13 cellular contexts compared by ENCODE assay signal in the genomic region with DNA sequence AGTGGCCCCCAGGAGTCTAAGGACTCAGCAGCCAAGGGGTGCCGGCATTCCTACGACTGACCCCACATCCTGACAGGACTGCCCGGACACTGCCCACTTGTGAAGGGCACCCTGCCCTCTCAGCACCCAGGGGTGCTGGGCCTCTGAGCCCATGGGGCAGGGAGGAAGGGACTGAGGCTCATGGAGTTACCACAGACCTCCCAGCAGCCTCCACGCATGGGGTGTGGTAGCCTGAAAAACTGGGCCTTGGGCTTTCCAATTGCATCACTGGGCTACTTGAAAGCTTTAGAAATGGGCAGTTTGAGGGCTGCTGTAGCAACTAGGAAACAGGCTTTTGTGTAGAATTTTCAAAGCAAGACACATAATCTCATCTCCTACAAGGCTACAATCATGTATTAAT. TPM values are rescaled to one million over a fixed set of nuclear protein-coding genes. Genes with fewer than 3 reads are reported as not detected.
DNase-seq lines count a peak whose midpoint lies in the region; ATAC-seq, FAIRE-seq and TF ChIP-seq lines count a peak whose summit lies in the region.
"Had no signal": no experiment of that assay in that cellular context is flagged by ENCODE, and none has a peak within 500 bp of the region (broad histone marks: within the 10 kb centered on the region; RNA-seq: fewer than 3 reads in every experiment).

No MANE protein-coding gene starts in this region.

- H3K27ac ChIP-seq in A549 (peak overlapping the region; percentile 100), RWPE1 (peak overlapping the region; percentile 96), esophagus muscularis mucosa (replicated peaks in 1 of 4) (peak overlapping the region in 3 of 4 donors; percentile 27 to 57 (median 35)), neural progenitor cell (no peak overlapping the region)

- peaks cover 85% of the 10 kb centered on the region for H4K20me1 ChIP-seq in neural progenitor cell (ENCODE audit: low read depth)

- TF ChIP-seq EP300 in A549 (IDR thresholded peaks at IDR 0.05) (no peak), esophagus muscularis mucosa (IDR thresholded peaks at IDR 0.05) (no peak)

- peak overlapping the region; percentile 100 for H3K4me3 ChIP-seq in A549
- H3K4me3 ChIP-seq in esophagus muscularis mucosa = no peak overlapping the region
- no peak overlapping the region for H3K4me3 ChIP-seq in neural progenitor cell

- no peak overlapping the region for H2AFZ ChIP-seq in neural progenitor cell (replicated peaks)

- H3K27ac Mint-ChIP-seq in neural progenitor cell = no peak overlapping the region
- H3K27ac Mint-ChIP-seq: activated naive CD8-positive, alpha-beta T cell; stimulated activated naive CD8-positive, alpha-beta T cell treated with anti-CD3 and anti-CD28 coated beads, Interleukin-15, Interleukin-2, amounts not matched to agents 100 ng/mL and 50 ng/mL, for 24 hours had no signal

- peaks cover under 1% of the 10 kb centered on the region for H3K9me3 Mint-ChIP-seq in neural progenitor cell
- H3K9me3 Mint-ChIP-seq: stimulated activated naive CD8-positive, alpha-beta T cell treated with anti-CD3 and anti-CD28 coated beads, Interleukin-15, Interleukin-2, amounts not matched to agents 100 ng/mL and 50 ng/mL, for 24 hours had no signal

- H3K4me1 ChIP-seq in A549 (peaks cover 97% of the 10 kb centered on the region), esophagus muscularis mucosa (peaks cover 62 to 82% (median 73%) of the 10 kb centered on the region in 4 donors), neural progenitor cell (peaks cover 21% of the 10 kb centered on the region)

- H3K9me3 ChIP-seq in A549 = no peaks in the 10 kb centered on the region
- no peaks in the 10 kb centered on the region for H3K9me3 ChIP-seq in esophagus muscularis mucosa
- H3K9me3 ChIP-seq in neural progenitor cell (ENCODE audit: low read depth) = no peaks in the 10 kb centered on the region

- ATAC-seq in A549 = no peak

- intact Hi-C loops in esophagus muscularis mucosa (cut with DNase I) = no loop called here

- no peak overlapping the region for H3K9ac ChIP-seq in neural progenitor cell

- POLR2A ChIA-PET in A549 (lab: Yijun Ruan, JAX) (interaction anchor here (1.8 kb wide), 1 partner anchor 105 kb away, joined by 4 read pairs; a partner anchor contains a TSS), RWPE1 (lab: Yijun Ruan, JAX; ENCODE audit: low non-redundant PET) (no interaction called here)

- DNase-seq in A549 (ENCODE audit: low read depth in 1 of 2, low spot score in 1 of 2) = no peak
- no peak for DNase-seq in RWPE1 (ENCODE audit: low spot score)
- DNase-seq in esophagus muscularis mucosa (ENCODE audit: extremely low spot score) = no peak
- DNase-seq in neural progenitor cell (ENCODE audit: low spot score) = no peak
- no peak for DNase-seq in NCI-H446 (lab: John Stamatoyannopoulos, UW)
- DNase-seq in NCI-H2196 treated with DMSO at 0.1 percent for 48 hours (lab: John Stamatoyannopoulos, UW; ENCODE audit: unreplicated experiment) = no peak
- no peak for DNase-seq in KG1 (lab: John Stamatoyannopoulos, UW)
- no peak for DNase-seq in NCI-H1436 (lab: John Stamatoyannopoulos, UW)
- DNase-seq: NCI-H2029; nucleus accumbens; stimulated activated CD4-positive, alpha-beta T cell treated with anti-CD3 and anti-CD28 coated beads, Interleukin-2, amount 100 ng/mL, for 24 hours had no signal

- CTCF ChIA-PET in A549 (lab: Yijun Ruan, JAX) = interaction anchor here (1.7 to 4.5 kb wide), 3 partner anchors 8 to 23 kb away, joined by 4 to 12 read pairs (median 4); no protein-coding TSS in a partner anchor
- CTCF ChIA-PET in RWPE1 (lab: Yijun Ruan, JAX) = interaction anchor here (0.6 kb wide), 2 partner anchors 28 to 95 kb away, joined by 3 read pairs; no protein-coding TSS in a partner anchor

- H3K36me3 ChIP-seq in esophagus muscularis mucosa (peaks cover 43 to 53% (median 46%) of the 10 kb centered on the region in 4 donors), neural progenitor cell (no peaks in the 10 kb centered on the region)

- H3K27me3 Mint-ChIP-seq in neural progenitor cell (ENCODE audit: insufficient read depth, low read depth) = peaks cover 4% of the 10 kb centered on the region
- H3K27me3 Mint-ChIP-seq: activated naive CD8-positive, alpha-beta T cell; stimulated activated naive CD8-positive, alpha-beta T cell treated with anti-CD3 and anti-CD28 coated beads, Interleukin-15, Interleukin-2, amounts not matched to agents 100 ng/mL and 50 ng/mL, for 24 hours had no signal

- no peak for FAIRE-seq in A549 (lab: Jason Lieb, UNC)

- TF ChIP-seq RAD21 in A549 (conservative IDR thresholded peaks at IDR 0.05 in 1 of 2, IDR thresholded peaks at IDR 0.05 in 1 of 2) = no peak

- H3K36me3 Mint-ChIP-seq in neural progenitor cell = peaks cover 26% of the 10 kb centered on the region

- H3F3A ChIP-seq in neural progenitor cell (ENCODE audit: low read depth) = peaks cover 6% of the 10 kb centered on the region

- H3K27me3 ChIP-seq in esophagus muscularis mucosa (no peaks in the 10 kb centered on the region), neural progenitor cell (no peaks in the 10 kb centered on the region)

- H3K4me1 Mint-ChIP-seq in neural progenitor cell = peaks cover 23% of the 10 kb centered on the region

- TF ChIP-seq POLR2A in A549 (IDR thresholded peaks at IDR 0.05; ENCODE audit: low read length) (no peak), esophagus muscularis mucosa (IDR thresholded peaks at IDR 0.05; ENCODE audit: low read depth) (no peak)

- WGBS in A549 (ENCODE audit: missing lambda C conversion rate) = 10% methylated on average over 2 of the region's 4 CpGs
- no CpG with 5 or more reads among the region's 4 CpGs for whole genome bisulfite sequencing in esophagus muscularis mucosa

- H3K79me2 ChIP-seq in neural progenitor cell (ENCODE audit: low read depth) = peaks cover 69% of the 10 kb centered on the region

- H3K4me3 Mint-ChIP-seq in neural progenitor cell = no peak overlapping the region
- H3K4me3 Mint-ChIP-seq: activated naive CD8-positive, alpha-beta T cell; stimulated activated naive CD8-positive, alpha-beta T cell treated with anti-CD3 and anti-CD28 coated beads, Interleukin-15, Interleukin-2, amounts not matched to agents 100 ng/mL and 50 ng/mL, for 24 hours had no signal

- TF ChIP-seq CTCF in A549 (IDR thresholded peaks at IDR 0.05) (no peak), RWPE1 (conservative IDR thresholded peaks at IDR 0.05; ENCODE audit: low read depth) (no peak), esophagus muscularis mucosa (IDR thresholded peaks at IDR 0.05) (no peak), neural progenitor cell (IDR thresholded peaks at IDR 0.05) (no peak)

- H3K4me2 ChIP-seq in A549 (peak overlapping the region; percentile 74), neural progenitor cell (peak overlapping the region; percentile 7)

TF ChIP-seq in A549, 52 proteins besides CTCF, POLR2A, EP300 and RAD21:
- no peak for TF ChIP-seq BHLHE40 (IDR thresholded peaks at IDR 0.05; ENCODE audit: low read depth, low read length)
- no peak for TF ChIP-seq GATA3 (IDR thresholded peaks at IDR 0.05; ENCODE audit: borderline replicate concordance)
- TF ChIP-seq, protein P1, sequence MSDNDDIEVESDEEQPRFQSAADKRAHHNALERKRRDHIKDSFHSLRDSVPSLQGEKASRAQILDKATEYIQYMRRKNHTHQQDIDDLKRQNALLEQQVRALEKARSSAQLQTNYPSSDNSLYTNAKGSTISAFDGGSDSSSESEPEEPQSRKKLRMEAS (IDR thresholded peaks at IDR 0.05) = no peak
- TF ChIP-seq RCOR1 (IDR thresholded peaks at IDR 0.05; ENCODE audit: low read depth, low read length) = no peak

RNA-seq across cellular contexts. Expression of a gene that starts 13.2 kb away (rescaled TPM):
- 628 and 740 TPM in 2 replicates for polyA plus RNA-seq in A549 (2011; rRNA removed)
- 788 and 1,278 TPM in 2 replicates for polyA plus RNA-seq in A549 (2012; cell fraction: cytosol; rRNA removed)
- polyA plus RNA-seq in A549 (2012; cell fraction: nucleus; rRNA removed) = 1,392 and 1,832 TPM in 2 replicates
- polyA plus RNA-seq in A549 (2017; fragmentation: RNase III; extraction: RNeasy Plus Mini Kit Qiagen cat#74134 plus additional on column Dnase treatment) = 1,284 to 1,468 TPM (median 1,457 TPM) in 3 replicates
- 615 and 777 TPM in 2 replicates for polyA minus RNA-seq in A549 (2011; rRNA and poly(A)+ RNA removed)
- 100 to 1,000 TPM; 295 to 524 (median 378) TPM for total RNA-seq in esophagus muscularis mucosa
- total RNA-seq in neural progenitor cell (ENCODE audit: low replicate concordance) = 292 and 555 TPM in 2 replicates
